In genomic region chr2:235979753-235980459, GRCh38 we compare ENCODE assay signal across 22 cellular contexts.
DNase-seq lines count a peak whose midpoint lies in the region; ATAC-seq and TF ChIP-seq lines count a peak whose summit lies in the region.
"Had no signal": no experiment of that assay in that cellular context is flagged by ENCODE, and none has a peak within 500 bp of the region (broad histone marks: within the 10 kb centered on the region; RNA-seq: fewer than 3 reads in every experiment).

No MANE protein-coding gene starts in this region.

- no peaks in the 10 kb centered on the region for H4K20me1 ChIP-seq in SK-N-SH (ENCODE audit: insufficient read depth)

- H3K4me2 ChIP-seq in SK-N-SH: no peak overlapping the region

- no peak for DNase-seq in SK-N-SH
- peak; percentile 47 for DNase-seq in NCI-H2029 (lab: John Stamatoyannopoulos, UW)
- DNase-seq in NCI-H774 (lab: John Stamatoyannopoulos, UW): peak; percentile 33
- DNase-seq in WERI-Rb-1: no peak
- DNase-seq in natural killer cell: no peak
- DNase-seq in KBM-7: no peak
- no peak for DNase-seq in SW480 (ENCODE audit: low spot score)
- DNase-seq: activated CD4-positive, alpha-beta T cell treated with anti-CD3 and anti-CD28 coated beads for 4 hours; erythroblast; foreskin melanocyte; GM23248; KG1; naive thymus-derived CD4-positive, alpha-beta T cell; NCI-H446; right cardiac atrium; stimulated activated CD8-positive, alpha-beta memory T cell treated with anti-CD3 and anti-CD28 coated beads, Interleukin-4, amount 100 ng/mL, for 48 hours had no signal

- no peaks in the 10 kb centered on the region; a peak in 1 of 4 replicates for H3K4me1 ChIP-seq in SK-N-SH (ENCODE audit: control insufficient read depth in 1 of 2, insufficient read depth in 2 of 2, low read depth in 1 of 2, low read length in 1 of 2)
- H3K4me1 ChIP-seq: ascending aorta had no signal

- H3K9me3 Mint-ChIP-seq in natural killer cell: no peaks in the 10 kb centered on the region
- H3K9me3 Mint-ChIP-seq: activated naive CD4-positive, alpha-beta T cell treated with anti-CD3 and anti-CD28 coated beads, Interleukin-2, amount 50 U/mL, for 72 hours had no signal

- CTCF ChIA-PET in SK-N-SH (lab: Yijun Ruan, JAX): interaction anchor here (0.8 kb wide), 1 partner anchor 18 kb away, joined by 4 read pairs; no protein-coding TSS in a partner anchor

- intact Hi-C loops in natural killer cell (cut with micrococcal nuclease): no loop called here

- H3K4me3 ChIP-seq in SK-N-SH (ENCODE audit: low read depth in 2 of 2, low read length in 1 of 2) (no peak overlapping the region), WERI-Rb-1 (ENCODE audit: low read depth, low read length) (no peak overlapping the region)
- H3K4me3 ChIP-seq: ascending aorta, GM12878, GM23248 had no signal

- POLR2A ChIA-PET in SK-N-SH (lab: Yijun Ruan, JAX): no interaction called here

- no peaks in the 10 kb centered on the region for H3K27me3 ChIP-seq in SK-N-SH (ENCODE audit: insufficient read depth)
- H3K27me3 ChIP-seq in WERI-Rb-1 (ENCODE audit: insufficient read depth, low read depth, severe bottlenecking): no peaks in the 10 kb centered on the region
- H3K27me3 ChIP-seq: ascending aorta had no signal

- no peaks in the 10 kb centered on the region for H3K9me2 ChIP-seq in SK-N-SH

- no peak for TF ChIP-seq EP300 in SK-N-SH (IDR thresholded peaks at IDR 0.05; ENCODE audit: borderline replicate concordance in 1 of 2, low read depth in 1 of 2, low read length in 1 of 2)

- no peak for TF ChIP-seq RAD21 in SK-N-SH (IDR thresholded peaks at IDR 0.05; ENCODE audit: low read length)

- no peak overlapping the region for H3K4me3 Mint-ChIP-seq in natural killer cell
- H3K4me3 Mint-ChIP-seq: memory B cell; naive thymus-derived CD4-positive, alpha-beta T cell had no signal

- no peak for TF ChIP-seq CTCF in SK-N-SH (IDR thresholded peaks at IDR 0.05)
- no peak for TF ChIP-seq CTCF in WERI-Rb-1 (IDR thresholded peaks at IDR 0.05; ENCODE audit: low read depth, low read length)
- TF ChIP-seq CTCF in natural killer cell (IDR thresholded peaks at IDR 0.05): no peak

- no peaks in the 10 kb centered on the region for H3F3A ChIP-seq in SK-N-SH (replicated peaks; ENCODE audit: insufficient read depth)

- in situ Hi-C loops in KBM-7 (cut with MboI; ENCODE audit: low pct_unique_long_range_greater_than_20kb, low sequenced_read_pairs): no loop called here

- no peaks in the 10 kb centered on the region for H3K27me3 Mint-ChIP-seq in natural killer cell (ENCODE audit: low read depth in 2 of 2)
- H3K27me3 Mint-ChIP-seq: memory B cell had no signal

- H3K9me3 ChIP-seq in SK-N-SH (no peaks in the 10 kb centered on the region), WERI-Rb-1 (ENCODE audit: severe bottlenecking) (no peaks in the 10 kb centered on the region)
- H3K9me3 ChIP-seq: ascending aorta had no signal

- H3K36me3 Mint-ChIP-seq in natural killer cell: peaks cover 6% of the 10 kb centered on the region
- H3K36me3 Mint-ChIP-seq: activated naive CD4-positive, alpha-beta T cell treated with anti-CD3 and anti-CD28 coated beads, Interleukin-2, amount 50 U/mL, for 72 hours; memory B cell; naive thymus-derived CD4-positive, alpha-beta T cell had no signal

- H2AFZ ChIP-seq in SK-N-SH (ENCODE audit: low read depth): no peak overlapping the region
- H2AFZ ChIP-seq: GM23248 had no signal

- no peaks in the 10 kb centered on the region for H3K79me2 ChIP-seq in SK-N-SH (ENCODE audit: insufficient read depth)

- no peak overlapping the region for H3K27ac Mint-ChIP-seq in natural killer cell
- H3K27ac Mint-ChIP-seq: activated naive CD4-positive, alpha-beta T cell treated with anti-CD3 and anti-CD28 coated beads, Interleukin-2, amount 50 U/mL, for 72 hours; memory B cell; naive thymus-derived CD4-positive, alpha-beta T cell had no signal

- H3K4me1 Mint-ChIP-seq in natural killer cell: peaks cover 0 to 6% of the 10 kb centered on the region in 2 donors
- H3K4me1 Mint-ChIP-seq: memory B cell; naive thymus-derived CD4-positive, alpha-beta T cell had no signal

- ATAC-seq in SK-N-SH treated with all-trans-retinoic acid at 6 μM for 48 hours (no peak), natural killer cell (no peak)
- ATAC-seq: activated naive CD4-positive, alpha-beta T cell treated with anti-CD3 and anti-CD28 coated beads, Interleukin-2, amount 50 U/mL, for 72 hours; GM12878; naive thymus-derived CD4-positive, alpha-beta T cell; right cardiac atrium had no signal

- H3K9ac ChIP-seq in SK-N-SH: no peak overlapping the region
- H3K9ac ChIP-seq: GM23248 had no signal

- H3K36me3 ChIP-seq in SK-N-SH (replicated peaks in 1 of 2; ENCODE audit: control insufficient read depth in 1 of 2, insufficient read depth in 2 of 2, low read length in 1 of 2) (peaks cover 0 to 13% of the 10 kb centered on the region in 2 experiments), WERI-Rb-1 (peaks cover 32% of the 10 kb centered on the region)

- WGBS in SK-N-SH (ENCODE audit: low lambda C conversion rate): 90% methylated on average over 15 of the region's 15 CpGs

- H3K27ac ChIP-seq in SK-N-SH (ENCODE audit: low read depth in 2 of 2, low read length in 1 of 2) (no peak overlapping the region), WERI-Rb-1 (no peak overlapping the region)
- H3K27ac ChIP-seq: ascending aorta, GM23248, RWPE1 had no signal

TF ChIP-seq in SK-N-SH, 30 proteins besides CTCF, POLR2A, EP300 and RAD21:
- TF ChIP-seq GATA2 (CRISPR knock-in tag; IDR thresholded peaks at IDR 0.05) (peak; percentile 26; the same call in 1 of the 2 replicates), MEF2A (IDR thresholded peaks at IDR 0.05; ENCODE audit: borderline replicate concordance, low read depth) (no peak)

TF ChIP-seq in SK-N-SH treated with all-trans-retinoic acid at 6 μM for 48 hours, 23 proteins besides CTCF, POLR2A, EP300 and RAD21 (continues in another document):
- TF ChIP-seq BACH2 (CRISPR knock-in tag; IDR thresholded peaks at IDR 0.05; ENCODE audit: borderline replicate concordance) (no peak), TSHZ2 (CRISPR knock-in tag; IDR thresholded peaks at IDR 0.05) (no peak), PATZ1 (CRISPR knock-in tag; IDR thresholded peaks at IDR 0.05; ENCODE audit: borderline replicate concordance) (no peak), SNAI2 (CRISPR knock-in tag; IDR thresholded peaks at IDR 0.05) (no peak)
- TF ChIP-seq, protein P1, sequence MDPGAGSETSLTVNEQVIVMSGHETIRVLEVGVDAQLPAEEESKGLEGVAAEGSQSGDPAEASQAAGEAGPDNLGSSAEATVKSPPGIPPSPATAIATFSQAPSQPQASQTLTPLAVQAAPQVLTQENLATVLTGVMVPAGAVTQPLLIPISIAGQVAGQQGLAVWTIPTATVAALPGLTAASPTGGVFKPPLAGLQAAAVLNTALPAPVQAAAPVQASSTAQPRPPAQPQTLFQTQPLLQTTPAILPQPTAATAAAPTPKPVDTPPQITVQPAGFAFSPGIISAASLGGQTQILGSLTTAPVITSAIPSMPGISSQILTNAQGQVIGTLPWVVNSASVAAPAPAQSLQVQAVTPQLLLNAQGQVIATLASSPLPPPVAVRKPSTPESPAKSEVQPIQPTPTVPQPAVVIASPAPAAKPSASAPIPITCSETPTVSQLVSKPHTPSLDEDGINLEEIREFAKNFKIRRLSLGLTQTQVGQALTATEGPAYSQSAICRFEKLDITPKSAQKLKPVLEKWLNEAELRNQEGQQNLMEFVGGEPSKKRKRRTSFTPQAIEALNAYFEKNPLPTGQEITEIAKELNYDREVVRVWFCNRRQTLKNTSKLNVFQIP (CRISPR knock-in tag; IDR thresholded peaks at IDR 0.05; ENCODE audit: borderline replicate concordance, low read depth): no peak

Comparison
In these comparisons a context has a peak if more than half of its experiments do, and no peak if none do; other contexts are left out.
1. DNase-seq: peak in NCI-H2029 (single experiment) and NCI-H774 (single experiment); none in SK-N-SH (single experiment), WERI-Rb-1 (single experiment), natural killer cell (single experiment), KBM-7 (single experiment) and SW480 (single experiment).